In genomic region chr5:168048486-168048885, GRCh38 we compare ENCODE assay signal across 18 cellular contexts.
DNase-seq lines count a peak whose midpoint lies in the region; ATAC-seq and TF ChIP-seq lines count a peak whose summit lies in the region.
"Had no signal": no experiment of that assay in that cellular context is flagged by ENCODE, and none has a peak within 500 bp of the region (broad histone marks: within the 10 kb centered on the region; RNA-seq: fewer than 3 reads in every experiment).

No MANE protein-coding gene starts in this region.

- no peak for ATAC-seq in right cardiac atrium
- no peak for ATAC-seq in activated T-cell treated with anti-CD3 and anti-CD28 coated beads, Interleukin-2, amount 50 U/mL, for 4 hours

- H3K4me3 ChIP-seq in left ventricle myocardium inferior, result no peak overlapping the region
- no peak overlapping the region for H3K4me3 ChIP-seq in right cardiac atrium (ENCODE audit: low read length)
- H3K4me3 ChIP-seq: HAP-1 had no signal

- no peaks in the 10 kb centered on the region for H3K9me3 Mint-ChIP-seq in activated T-cell treated with anti-CD3 and anti-CD28 coated beads, Interleukin-2, amount 50 U/mL, for 4 hours
- H3K9me3 Mint-ChIP-seq: CD14-positive monocyte; CD4-positive, alpha-beta T cell; HFFc6 had no signal

- WGBS in right cardiac atrium, result 86% methylated on average over 1 of the region's 1 CpG

- TF ChIP-seq CTCF in left ventricle myocardium inferior (IDR thresholded peaks at IDR 0.05; ENCODE audit: borderline replicate concordance) (no peak), GM10266 (IDR thresholded peaks at IDR 0.05; ENCODE audit: control insufficient read depth, insufficient read depth, low read depth, missing control alignments) (no peak)

- no peaks in the 10 kb centered on the region for H3K4me1 Mint-ChIP-seq in activated T-cell treated with anti-CD3 and anti-CD28 coated beads, Interleukin-2, amount 50 U/mL, for 4 hours (ENCODE audit: low read depth)
- H3K4me1 Mint-ChIP-seq: CD14-positive monocyte; CD8-positive, alpha-beta memory T cell had no signal

- H3K27ac ChIP-seq in left ventricle myocardium inferior (replicated peaks) (peak overlapping the region; percentile 60), right cardiac atrium (ENCODE audit: low read length) (no peak overlapping the region), caudate nucleus (ENCODE audit: low read depth, low read length) (peak overlapping the region; percentile 60)
- H3K27ac ChIP-seq: 22Rv1 had no signal

- H3K27me3 Mint-ChIP-seq in activated T-cell treated with anti-CD3 and anti-CD28 coated beads, Interleukin-2, amount 50 U/mL, for 4 hours (ENCODE audit: low read depth), result no peaks in the 10 kb centered on the region
- H3K27me3 Mint-ChIP-seq: CD8-positive, alpha-beta memory T cell had no signal

- H3K27me3 ChIP-seq in left ventricle myocardium inferior (ENCODE audit: low read depth) (no peaks in the 10 kb centered on the region), right cardiac atrium (ENCODE audit: control insufficient read depth, insufficient read depth) (no peaks in the 10 kb centered on the region)

- H3K36me3 Mint-ChIP-seq in activated T-cell treated with anti-CD3 and anti-CD28 coated beads, Interleukin-2, amount 50 U/mL, for 4 hours (ENCODE audit: insufficient read depth), result no peaks in the 10 kb centered on the region
- H3K36me3 Mint-ChIP-seq: CD14-positive monocyte; CD8-positive, alpha-beta memory T cell had no signal

- peaks cover 21% of the 10 kb centered on the region for H3K36me3 ChIP-seq in left ventricle myocardium inferior
- H3K36me3 ChIP-seq: HAP-1 had no signal

- no peak overlapping the region for H3K4me3 Mint-ChIP-seq in activated T-cell treated with anti-CD3 and anti-CD28 coated beads, Interleukin-2, amount 50 U/mL, for 4 hours
- H3K4me3 Mint-ChIP-seq: CD14-positive monocyte; CD4-positive, alpha-beta T cell; CD8-positive, alpha-beta memory T cell; HFFc6 had no signal

- no peak for DNase-seq in left ventricle myocardium inferior
- DNase-seq in right cardiac atrium, result no peak
- peak; percentile 6 for DNase-seq in EH (ENCODE audit: low read depth)
- peak in 13 of 61 donors; percentile 1 to 59 (median 13) for DNase-seq in caudate nucleus (lab: John Stamatoyannopoulos, UW)
- no peak for DNase-seq in activated T-cell treated with anti-CD3 and anti-CD28 coated beads, Interleukin-2, amount 50 U/mL, for 4 hours
- DNase-seq in LoVo (ENCODE audit: low spot score), result no peak
- no peak for DNase-seq in GM10266 (ENCODE audit: extremely low spot score)
- DNase-seq: ACHN; CD4-positive, alpha-beta T cell; CD8-positive, alpha-beta memory T cell; DMS 273 treated with DMSO at 0.1 percent for 48 hours; DMS79; GF-D8; GOT3; HFFc6 had no signal

- H3K9me3 ChIP-seq in left ventricle myocardium inferior (replicated peaks) (peaks cover 3% of the 10 kb centered on the region), right cardiac atrium (ENCODE audit: control insufficient read depth, low read length) (no peaks in the 10 kb centered on the region)
- H3K9me3 ChIP-seq: HAP-1 had no signal

- H3K4me1 ChIP-seq in left ventricle myocardium inferior (peaks cover 53% of the 10 kb centered on the region), right cardiac atrium (ENCODE audit: control insufficient read depth, insufficient read depth, low read length) (no peaks in the 10 kb centered on the region)
- H3K4me1 ChIP-seq: HAP-1 had no signal

- intact Hi-C loops in left ventricle myocardium inferior (cut with micrococcal nuclease), result no loop called here
- intact Hi-C loops in right cardiac atrium (cut with DNase I), result loop anchor here in 1 of 4 donors (10.0 kb wide), 1 partner anchor 324 kb away; no protein-coding TSS in a partner anchor
